In the genomic region with DNA sequence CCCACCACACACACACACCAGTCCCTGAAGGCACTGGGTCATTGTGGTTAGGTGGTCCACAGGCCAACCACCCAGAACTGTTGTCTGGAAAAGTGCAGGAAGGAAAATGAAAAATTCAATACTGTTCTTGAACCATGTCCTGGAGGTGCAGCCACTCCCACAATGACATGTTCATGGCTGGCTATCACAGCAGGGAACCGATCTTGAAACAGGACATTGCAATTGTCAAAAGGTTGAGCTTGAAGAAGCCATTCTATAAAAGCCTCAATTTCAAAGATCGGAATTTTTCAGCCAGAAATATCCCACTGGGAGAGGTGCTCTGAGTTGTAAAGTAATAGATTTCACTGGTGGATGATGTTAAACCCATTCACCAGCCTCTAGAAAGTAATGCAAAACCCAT, we compare ENCODE assay signal across 31 cellular contexts.
"Had no signal": no experiment of that assay in that cellular context is flagged by ENCODE, and none has a peak within 500 bp of the region (broad histone marks: within the 10 kb centered on the region; RNA-seq: fewer than 3 reads in every experiment).

No MANE protein-coding gene starts in this region.

- DNase-seq: activated B cell treated with CpG ODN at 0.5 μM for 24 hours; activated CD4-positive, alpha-beta memory T cell treated with anti-CD3 and anti-CD28 coated beads, Interleukin-2, amount 10 ng/mL, durations not matched to agents 7 days and 5 days; activated CD4-positive, alpha-beta T cell treated with anti-CD3 and anti-CD28 coated beads for 1 hour; activated CD4-positive, alpha-beta T cell treated with anti-CD3 and anti-CD28 coated beads for 36 hours; activated CD4-positive, alpha-beta T cell treated with anti-CD3 and anti-CD28 coated beads for 48 hours; activated CD4-positive, alpha-beta T cell treated with anti-CD3 and anti-CD28 coated beads, Interleukin-2, amount 10 ng/mL, durations not matched to agents 7 days and 5 days; activated CD4-positive, alpha-beta T cell treated with anti-CD3 and anti-CD28 coated beads, Interleukin-2, amount 50 U/mL, for 48 hours; activated CD8-positive, alpha-beta memory T cell treated with anti-CD3 and anti-CD28 coated beads for 24 hours; activated CD8-positive, alpha-beta memory T cell treated with anti-CD3 and anti-CD28 coated beads, Interleukin-2, amount 10 ng/mL, durations not matched to agents 7 days and 5 days; activated CD8-positive, alpha-beta memory T cell treated with anti-CD3 and anti-CD28 coated beads, Interleukin-2, amount 50 U/mL, for 48 hours; activated CD8-positive, alpha-beta T cell treated with anti-CD3 and anti-CD28 coated beads, Interleukin-2, amount 10 ng/mL, durations not matched to agents 7 days and 5 days; activated effector memory CD4-positive, alpha-beta T cell treated with Interleukin-2 at 50 U/mL for 16 hours; activated gamma-delta T cell; activated naive CD4-positive, alpha-beta T cell treated with anti-CD3 and anti-CD28 coated beads, Interleukin-2, amount 10 ng/mL, durations not matched to agents 7 days and 5 days; activated naive CD4-positive, alpha-beta T cell treated with Interleukin-2 at 50 U/mL for 16 hours; activated naive CD8-positive, alpha-beta T cell treated with anti-CD3 and anti-CD28 coated beads for 36 hours; activated T-cell treated with anti-CD3 and anti-CD28 coated beads, Interleukin-2, amount 50 U/mL, for 24 hours; activated T-cell treated with anti-CD3 and anti-CD28 coated beads, Interleukin-2, amount 50 U/mL, for 48 hours; adrenal gland; amniotic stem cell; aorta; caudate nucleus; cerebellar nuclear complex; SW 1271; T-helper 1 cell; T-helper 2 cell; T-helper 9 cell had no signal

- H3K27ac ChIP-seq: adrenal gland, cardiac muscle cell, VCaP had no signal

- H3K4me3 ChIP-seq: adrenal gland, cardiac muscle cell had no signal

- ATAC-seq: activated CD4-positive, alpha-beta T cell treated with anti-CD3 and anti-CD28 coated beads for 36 hours; activated CD4-positive, CD25-positive, alpha-beta regulatory T cell treated with anti-CD3 and anti-CD28 coated beads, Interleukin-2, amount 50 U/mL, for 24 hours; activated CD8-positive, alpha-beta memory T cell treated with anti-CD3 and anti-CD28 coated beads, Interleukin-2, amount 10 ng/mL, durations not matched to agents 7 days and 5 days; activated CD8-positive, alpha-beta T cell treated with anti-CD3 and anti-CD28 coated beads, Interleukin-2, amount 10 ng/mL, durations not matched to agents 7 days and 5 days; activated naive CD4-positive, alpha-beta T cell treated with anti-CD3 and anti-CD28 coated beads, Interleukin-2, amount 50 U/mL, for 72 hours had no signal

- H3K27me3 ChIP-seq: adrenal gland, cardiac muscle cell had no signal
